Comparison of ENCODE assay signal across 28 cellular contexts in genomic region chr1:106787511-106787910, GRCh38.
"Had no signal": no experiment of that assay in that cellular context is flagged by ENCODE, and none has a peak within 500 bp of the region (broad histone marks: within the 10 kb centered on the region; RNA-seq: fewer than 3 reads in every experiment).

No MANE protein-coding gene starts in this region.

- H3K4me2 ChIP-seq: hepatocyte had no signal

- FAIRE-seq: endothelial cell of umbilical vein, kidney, small intestine had no signal

- DNase-seq: colonic mucosa; dermis blood vessel endothelial cell; effector memory CD4-positive, alpha-beta T cell; foreskin keratinocyte; heart left ventricle; kidney; left lung; mesenchymal stem cell; naive thymus-derived CD8-positive, alpha-beta T cell; nephron progenitor cell; occipital lobe; ovary; posterior cingulate gyrus; psoas muscle; right lobe of liver; small intestine; stimulated activated CD4-positive, alpha-beta T cell treated with anti-CD3 and anti-CD28 coated beads, Interleukin-1b, Interleukin-23, amount 100 ng/mL, for 48 hours; stimulated activated CD4-positive, alpha-beta T cell treated with anti-CD3 and anti-CD28 coated beads, Interleukin-4, amount 100 ng/mL, for 1 hour; stimulated activated naive CD4-positive, alpha-beta T cell treated with Interleukin-2 at 50 U/mL for 16 hours; stomach; thyroid gland; trophoblast cell had no signal

- H3K4me3 ChIP-seq: colonic mucosa, esophagus muscularis mucosa, gastroesophageal sphincter, heart left ventricle, hepatocyte, left lung, ovary, psoas muscle, right lobe of liver, stomach, thyroid gland, vagina had no signal

- H3K27me3 ChIP-seq: colonic mucosa, esophagus muscularis mucosa, gastroesophageal sphincter, heart left ventricle, hepatocyte, left lung, ovary, right lobe of liver, stomach, thyroid gland, vagina had no signal

- H3K27ac ChIP-seq: colonic mucosa, esophagus muscularis mucosa, foreskin keratinocyte, gastroesophageal sphincter, heart left ventricle, hepatocyte, left lung, ovary, psoas muscle, right lobe of liver, stomach, thyroid gland, vagina had no signal

- H3K9me3 ChIP-seq: colonic mucosa, esophagus muscularis mucosa, gastroesophageal sphincter, heart left ventricle, ovary, right lobe of liver, stomach, thyroid gland, vagina had no signal

- H3K79me2 ChIP-seq: hepatocyte had no signal

- H3K36me3 ChIP-seq: colonic mucosa, esophagus muscularis mucosa, gastroesophageal sphincter, heart left ventricle, left lung, ovary, right lobe of liver, stomach, thyroid gland, vagina had no signal

- ATAC-seq: foreskin keratinocyte; gastroesophageal sphincter; heart left ventricle; left lung; naive thymus-derived CD8-positive, alpha-beta T cell; psoas muscle; right lobe of liver; stimulated activated effector memory CD8-positive, alpha-beta T cell treated with anti-CD3 and anti-CD28 coated beads, Interleukin-12 subunit alpha, Interleukin-12 subunit beta, amount 100 ng/mL, for 72 hours had no signal

- H3K4me1 ChIP-seq: colonic mucosa, esophagus muscularis mucosa, foreskin keratinocyte, gastroesophageal sphincter, heart left ventricle, left lung, psoas muscle, right lobe of liver, stomach, thyroid gland, vagina had no signal

- H2AFZ ChIP-seq: hepatocyte had no signal
